In genomic region chr1:226642421-226642820, GRCh38 we compare ENCODE assay signal across 1 cellular context.
TF ChIP-seq lines count a peak whose summit lies in the region.

No MANE protein-coding gene starts in this region.

TF ChIP-seq in HepG2, 621 proteins besides CTCF, POLR2A, EP300 and RAD21 (continued from another document):
- no peak for TF ChIP-seq HIC2 (CRISPR knock-in tag; IDR thresholded peaks at IDR 0.05; ENCODE audit: low read depth)
- TF ChIP-seq ZBTB3 (CRISPR knock-in tag; IDR thresholded peaks at IDR 0.05; ENCODE audit: borderline replicate concordance, low read depth), result no peak
- no peak for TF ChIP-seq FUBP1 (CRISPR knock-in tag; IDR thresholded peaks at IDR 0.05; ENCODE audit: borderline replicate concordance)
- TF ChIP-seq NBN (conservative IDR thresholded peaks at IDR 0.05), result no peak
- TF ChIP-seq RORA (CRISPR knock-in tag; IDR thresholded peaks at IDR 0.05), result no peak
- TF ChIP-seq E2F1 (CRISPR knock-in tag; IDR thresholded peaks at IDR 0.05), result no peak
